ENCODE assay signal across 17 cellular contexts in the genomic region with DNA sequence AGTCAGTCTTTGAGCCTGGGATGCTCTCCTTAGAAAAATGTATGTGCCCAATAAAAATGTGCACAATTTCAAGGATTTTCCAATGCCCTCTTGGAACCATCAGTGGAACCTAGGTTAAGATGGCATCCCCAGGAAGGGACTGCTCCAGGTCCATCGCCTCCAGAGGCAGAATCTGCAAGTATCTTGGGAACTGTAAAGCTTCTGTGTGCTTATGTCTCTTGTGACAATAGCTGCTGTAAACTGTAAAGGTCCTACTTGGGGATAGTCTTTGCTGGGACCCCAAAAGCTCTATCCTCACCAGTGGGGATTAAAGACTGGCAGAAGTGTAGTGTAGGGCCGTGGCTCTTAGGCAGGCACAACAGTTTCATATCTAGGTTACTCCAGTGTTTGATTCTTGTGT. TPM values are rescaled to one million over a fixed set of nuclear protein-coding genes. Genes with fewer than 3 reads are reported as not detected.
DNase-seq lines count a peak whose midpoint lies in the region; ATAC-seq, FAIRE-seq and TF ChIP-seq lines count a peak whose summit lies in the region.
"Had no signal": no experiment of that assay in that cellular context is flagged by ENCODE, and none has a peak within 500 bp of the region (broad histone marks: within the 10 kb centered on the region; RNA-seq: fewer than 3 reads in every experiment).

No MANE protein-coding gene starts in this region.

- TF ChIP-seq RAD21 in GM12878 (IDR thresholded peaks at IDR 0.05; ENCODE audit: insufficient read depth, low read depth, low read length) = no peak

- intact Hi-C loops in Right ventricle myocardium superior (cut with DNase I) = no loop called here
- intact Hi-C loops in GM12878 (cut with micrococcal nuclease; ENCODE audit: unreplicated experiment) = loop anchor here (10.0 kb wide), 2 partner anchors 365 to 425 kb away; a partner anchor contains a TSS
- intact Hi-C loops in uterus (cut with DNase I; ENCODE audit: low total_unique reads) = no loop called here

- H3K9me3 ChIP-seq in right atrium auricular region (no peaks in the 10 kb centered on the region), GM12878 (replicated peaks; ENCODE audit: control insufficient read depth, insufficient read depth, low read length) (no peaks in the 10 kb centered on the region), uterus (no peaks in the 10 kb centered on the region)
- H3K9me3 ChIP-seq in effector memory CD4-positive, alpha-beta T cell (ENCODE audit: control insufficient read depth, low read length) = no peaks in the 10 kb centered on the region
- H3K9me3 ChIP-seq: SK-N-SH had no signal

- H3K4me1 ChIP-seq in right atrium auricular region (peaks cover 0 to 51% of the 10 kb centered on the region in 2 donors), GM12878 (ENCODE audit: control insufficient read depth, insufficient read depth, low read length) (peaks cover 12% of the 10 kb centered on the region), uterus (no peaks in the 10 kb centered on the region)
- peaks cover 6% of the 10 kb centered on the region for H3K4me1 ChIP-seq in effector memory CD4-positive, alpha-beta T cell (ENCODE audit: control insufficient read depth, insufficient read depth, low read length, poor library complexity, severe bottlenecking)

- no peak for TF ChIP-seq EP300 in GM12878 (IDR thresholded peaks at IDR 0.05; ENCODE audit: borderline replicate concordance in 1 of 2, control insufficient read depth in 1 of 2, low read depth in 2 of 2, low read length in 2 of 2)

- TF ChIP-seq CTCF in right atrium auricular region (IDR thresholded peaks at IDR 0.05) (no peak), HFFc6 (IDR thresholded peaks at IDR 0.05) (no peak), GM12878 (IDR thresholded peaks at IDR 0.05 in 2 of 3, conservative IDR thresholded peaks at IDR 0.05 in 1 of 3; ENCODE audit: control insufficient read depth in 2 of 3, extremely low read depth in 1 of 3, insufficient read depth in 1 of 3, low read depth in 3 of 3, low read length in 3 of 3) (no peak), uterus (IDR thresholded peaks at IDR 0.05) (no peak)

- peak overlapping the region; percentile 26; the same call in 1 of the 2 replicates for H3K4me3 Mint-ChIP-seq in HFFc6

- peaks cover 94% of the 10 kb centered on the region for H3K4me1 Mint-ChIP-seq in HFFc6 (ENCODE audit: low read depth)

- CTCF ChIA-PET in GM12878 (lab: Yijun Ruan, JAX) = interaction anchor here (0.6 to 1.5 kb wide), 3 partner anchors 13 to 37 kb away, joined by 3 read pairs; no protein-coding TSS in a partner anchor

- peaks cover 22% of the 10 kb centered on the region for H3K79me2 ChIP-seq in GM12878 (ENCODE audit: control insufficient read depth, insufficient read depth, low read length)

- WGBS in GM12878 (ENCODE audit: insufficient coverage, insufficient replicate concordance, low lambda C conversion rate, missing lambda C conversion rate) = 93% methylated on average over 2 of the region's 2 CpGs

- POLR2A ChIA-PET in GM12878 (lab: Charles Lee) = no interaction called here

- peaks cover 5% of the 10 kb centered on the region for H4K20me1 ChIP-seq in GM12878 (ENCODE audit: control insufficient read depth, insufficient read depth)

- peak overlapping the region; percentile 80 for H3K27ac Mint-ChIP-seq in HFFc6

- no peak overlapping the region for H3K9ac ChIP-seq in GM12878 (ENCODE audit: control insufficient read depth, insufficient read depth, low read length)
- H3K9ac ChIP-seq: SK-N-SH had no signal

- H3K27me3 Mint-ChIP-seq in HFFc6 (ENCODE audit: insufficient read depth) = peaks cover 45% of the 10 kb centered on the region

- no peak overlapping the region for H2AFZ ChIP-seq in GM12878 (ENCODE audit: control insufficient read depth, low read depth, low read length)

- SMC1A ChIA-PET in GM12878 (lab: Charles Lee; ENCODE audit: uncharacterized antibody, unreplicated experiment) = interaction anchor here (0.6 to 2.1 kb wide), 4 partner anchors 18 to 155 kb away, joined by 3 to 5 read pairs (median 4); no protein-coding TSS in a partner anchor

- no peaks in the 10 kb centered on the region for H3K9me3 Mint-ChIP-seq in HFFc6

- FAIRE-seq in GM12878 (lab: Jason Lieb, UNC) = no peak
- FAIRE-seq: GM19239, H1 had no signal

- H3K36me3 ChIP-seq in right atrium auricular region (peaks cover 29% of the 10 kb centered on the region), GM12878 (ENCODE audit: control insufficient read depth in 2 of 2, insufficient read depth in 2 of 2, low read length in 1 of 2) (peaks cover 49 to 56% of the 10 kb centered on the region in 2 experiments), uterus (no peaks in the 10 kb centered on the region)
- peaks cover 53% of the 10 kb centered on the region for H3K36me3 ChIP-seq in effector memory CD4-positive, alpha-beta T cell (ENCODE audit: control insufficient read depth, insufficient read depth, low read length)

- in situ Hi-C loops in GM12878 (cut with MboI) = no loop called here

- H3K36me3 Mint-ChIP-seq in HFFc6 (ENCODE audit: low read depth) = peaks cover 97% of the 10 kb centered on the region

- H3K4me2 ChIP-seq in GM12878 (ENCODE audit: control insufficient read depth, insufficient read depth) = no peak overlapping the region
- H3K4me2 ChIP-seq: SK-N-SH had no signal

- DNase-seq in right atrium auricular region (ENCODE audit: low spot score) (no peak), Right ventricle myocardium superior (no peak), HFFc6 (no peak), GM12878 (ENCODE audit: low read depth, low spot score) (no peak), uterus (no peak), ecto neural progenitor cell (ENCODE audit: low spot score) (no peak)
- DNase-seq in effector memory CD4-positive, alpha-beta T cell = no peak
- DNase-seq: DMS53, GDM1, Karpas-422, NCI-H1694 treated with DMSO at 0.1 percent for 48 hours, NCI-H446, NCI-H526, SIG-M5, SK-N-SH had no signal

- RAD21 ChIA-PET in GM12878 (lab: Charles Lee; ENCODE audit: unreplicated experiment) = no interaction called here

- H3K27ac ChIP-seq in right atrium auricular region (peak overlapping the region; percentile 52 to 71), GM12878 (ENCODE audit: control insufficient read depth, insufficient read depth) (no peak overlapping the region), uterus (peak overlapping the region; percentile 23 to 31)
- H3K27ac ChIP-seq in effector memory CD4-positive, alpha-beta T cell (ENCODE audit: insufficient read depth, low read length, poor library complexity, severe bottlenecking) = no peak overlapping the region

- H3K27me3 ChIP-seq in right atrium auricular region (no peaks in the 10 kb centered on the region), GM12878 (replicated peaks in 1 of 2; ENCODE audit: control insufficient read depth in 2 of 2, insufficient read depth in 2 of 2, low read length in 1 of 2) (no peaks in the 10 kb centered on the region), uterus (no peaks in the 10 kb centered on the region)
- no peaks in the 10 kb centered on the region for H3K27me3 ChIP-seq in effector memory CD4-positive, alpha-beta T cell (replicated peaks; ENCODE audit: control insufficient read depth, insufficient read depth, low read length, poor library complexity, severe bottlenecking)

- no peak overlapping the region for H3K4me3 ChIP-seq in right atrium auricular region
- no peak overlapping the region for H3K4me3 ChIP-seq in GM12878
- H3K4me3 ChIP-seq in uterus = no peak overlapping the region
- no peak overlapping the region for H3K4me3 ChIP-seq in effector memory CD4-positive, alpha-beta T cell (ENCODE audit: insufficient read depth, low read depth, low read length, poor library complexity, severe bottlenecking)

- ATAC-seq in Right ventricle myocardium superior (ENCODE audit: poor library complexity) (no peak), GM12878 (no peak)

- no TSS peak for BruUV-seq in GM12878 (replicated peaks; lab: Mats Ljungman, UMichigan)

- no peak; the same call in 1 of the 2 replicates for TF ChIP-seq POLR2A in GM12878 (IDR thresholded peaks at IDR 0.05; ENCODE audit: low read depth, low read length)
- no peak for TF ChIP-seq POLR2A in uterus (IDR thresholded peaks at IDR 0.05)

RNA-seq across cellular contexts. Expression of a gene that starts 11.9 kb away (rescaled TPM):
- total RNA-seq in right atrium auricular region (10 to 100 TPM; 17.8 to 28.4 TPM), Right ventricle myocardium superior (6.8 TPM), GM12878 (2014; rRNA removed) (24.1 and 26.8 TPM in 2 replicates), GM12878 (2014; rRNA removed; fragmentation: Illumina TruSeq; extraction: Trizol) (19.6 and 23.1 TPM in 2 replicates), GM12878 (2021) (41.6 and 44.9 TPM in 2 replicates), uterus (100 to 1,000 TPM in 1 of 4 donors, 10 to 100 TPM in 3; 10.4 to 112 (median 17.5) TPM)
- total RNA-seq in HFFc6 (2021; fragmentation: NEBNext Ultra II Directional; extraction: Animal tissue kit (Norgen Biotek cat#: 25700)) = 10 to 100 TPM; 31.9 to 58.2 (median 35.0) TPM
- total RNA-seq in GM12878 (2013; cell fraction: nucleolus; rRNA removed) = 45.5 and 51.7 TPM in 2 replicates
- polyA plus RNA-seq in GM12878 (2011; ENCODE audit: low read depth) = 39.0 TPM
- polyA plus RNA-seq in GM12878 (2011; rRNA removed) (77.4 and 95.9 TPM in 2 replicates), GM12878 (2014; fragmentation: Illumina TruSeq; extraction: Trizol) (25.3 and 27.8 TPM in 2 replicates), GM12878 (2014; fragmentation: Nextera tagmentation; extraction: Ambion mirVana) (10 to 100 TPM in 1 of 2 experiments, 1 to 10 TPM in 1; 7.5 to 14.6 TPM), GM12878 (2014; rRNA removed) (23.7 and 24.2 TPM in 2 replicates), GM12878 (2016; fragmentation: Nextera tagmentation; extraction: Ambion mirVana) (1 to 10 TPM; 2.1 to 6.5 TPM)
- 141 and 145 TPM in 2 replicates for polyA plus RNA-seq in GM12878 (2011; cell fraction: cytosol; rRNA removed)
- polyA plus RNA-seq in GM12878 (2011; cell fraction: nucleus; rRNA removed) = 117 and 144 TPM in 2 replicates
- 44.8 and 52.5 TPM in 2 replicates for polyA plus RNA-seq in GM12878 (2012)
- polyA minus RNA-seq in GM12878 (2011; rRNA and poly(A)+ RNA removed) = 215 and 257 TPM in 2 replicates
- 123 and 126 TPM in 2 replicates for polyA minus RNA-seq in GM12878 (2011; cell fraction: cytosol; rRNA and poly(A)+ RNA removed)
- 83.2 and 120 TPM in 2 replicates for polyA minus RNA-seq in GM12878 (2011; cell fraction: nucleus; rRNA and poly(A)+ RNA removed)

RNA-seq across cellular contexts. Expression of a gene that starts 57.9 kb away (rescaled TPM):
- 10 to 100 TPM; 18.1 to 18.3 TPM for total RNA-seq in right atrium auricular region
- 20.3 TPM for total RNA-seq in Right ventricle myocardium superior
- total RNA-seq in HFFc6 (2021; fragmentation: NEBNext Ultra II Directional; extraction: Animal tissue kit (Norgen Biotek cat#: 25700)) = 10 to 100 TPM; 26.0 to 40.5 (median 38.0) TPM
- 32.8 and 35.4 TPM in 2 replicates for total RNA-seq in GM12878 (2013; cell fraction: nucleolus; rRNA removed)
- total RNA-seq in GM12878 (2014; rRNA removed) = 33.0 and 41.9 TPM in 2 replicates
- total RNA-seq in GM12878 (2014; rRNA removed; fragmentation: Illumina TruSeq; extraction: Trizol) = 82.0 and 83.4 TPM in 2 replicates
- 53.7 TPM in 2 replicates for total RNA-seq in GM12878 (2021)
- 21.8 TPM for polyA plus RNA-seq in GM12878 (2011; ENCODE audit: low read depth)
- polyA plus RNA-seq in GM12878 (2011; rRNA removed) = 30.4 and 47.0 TPM in 2 replicates
- 7.8 and 9.9 TPM in 2 replicates for polyA plus RNA-seq in GM12878 (2011; cell fraction: cytosol; rRNA removed)
- polyA plus RNA-seq in GM12878 (2011; cell fraction: nucleus; rRNA removed) = 12.6 and 21.0 TPM in 2 replicates
- 30.3 and 38.5 TPM in 2 replicates for polyA plus RNA-seq in GM12878 (2012)
- 81.0 and 96.8 TPM in 2 replicates for polyA plus RNA-seq in GM12878 (2014; fragmentation: Illumina TruSeq; extraction: Trizol)
- 10 to 100 TPM; 31.0 to 43.0 TPM for polyA plus RNA-seq in GM12878 (2014; fragmentation: Nextera tagmentation; extraction: Ambion mirVana)
- polyA plus RNA-seq in GM12878 (2014; rRNA removed) = 30.6 and 37.7 TPM in 2 replicates
- 100 to 1,000 TPM; 120 to 123 TPM for polyA plus RNA-seq in GM12878 (2016; fragmentation: Nextera tagmentation; extraction: Ambion mirVana)
- polyA minus RNA-seq in GM12878 (2011; rRNA and poly(A)+ RNA removed) = 8.8 and 14.3 TPM in 2 replicates
- polyA minus RNA-seq in GM12878 (2011; cell fraction: cytosol; rRNA and poly(A)+ RNA removed) = 7.8 and 12.1 TPM in 2 replicates
- polyA minus RNA-seq in GM12878 (2011; cell fraction: nucleus; rRNA and poly(A)+ RNA removed) = 5.2 and 8.7 TPM in 2 replicates
- 10 to 100 TPM; 12.4 to 45.3 (median 39.3) TPM for total RNA-seq in uterus

Comparison
In these comparisons a context has a peak if more than half of its experiments do, and no peak if none do; other contexts are left out.
1. H3K27ac ChIP-seq: peak in right atrium auricular region (2 of 2) and uterus (2 of 2); none in GM12878 (single experiment) and effector memory CD4-positive, alpha-beta T cell (single experiment).